In the genomic region with DNA sequence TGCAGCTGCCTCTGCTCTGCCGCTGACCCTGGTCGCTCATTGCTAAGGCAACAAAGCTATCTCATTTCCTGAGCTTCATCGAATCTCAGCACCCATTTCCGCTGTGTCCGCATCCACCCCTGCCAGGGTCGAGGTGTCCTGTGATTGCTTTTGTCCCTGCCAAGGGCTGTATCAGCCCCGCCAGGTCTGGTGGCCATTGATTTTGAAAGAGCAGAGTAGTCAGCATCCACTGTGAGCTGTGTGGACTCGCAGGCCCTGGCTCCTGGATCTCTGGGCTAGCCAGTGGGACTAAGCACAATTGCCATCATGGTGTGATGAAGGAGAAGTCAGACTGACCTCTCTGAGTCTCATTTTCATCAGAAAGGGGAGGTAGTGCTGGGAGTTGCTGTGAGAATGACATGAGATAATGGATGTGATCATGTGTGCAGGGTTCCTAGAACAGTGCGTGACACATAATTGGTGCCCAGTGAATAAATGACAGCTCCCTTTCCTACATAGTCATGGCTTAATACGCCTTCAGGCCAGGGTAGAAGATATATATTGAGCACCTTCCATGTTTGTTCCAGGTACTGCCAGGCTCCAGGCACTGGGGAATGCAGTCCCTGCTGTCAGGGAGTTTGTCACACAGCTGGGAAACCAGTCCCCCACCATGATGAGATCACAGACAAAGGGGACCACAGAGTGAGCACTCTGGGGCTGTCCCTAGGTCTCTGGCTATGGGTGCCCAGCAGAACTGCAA, we compare ENCODE assay signal across 13 cellular contexts. TPM values are rescaled to one million over a fixed set of nuclear protein-coding genes. Genes with fewer than 3 reads are reported as not detected.
DNase-seq lines count a peak whose midpoint lies in the region; ATAC-seq and TF ChIP-seq lines count a peak whose summit lies in the region.
"Had no signal": no experiment of that assay in that cellular context is flagged by ENCODE, and none has a peak within 500 bp of the region (broad histone marks: within the 10 kb centered on the region; RNA-seq: fewer than 3 reads in every experiment).

No MANE protein-coding gene starts in this region.

- no peak overlapping the region for H3K27ac Mint-ChIP-seq in activated T-cell treated with anti-CD3 and anti-CD28 coated beads, Interleukin-2, amount 50 U/mL, for 72 hours
- H3K27ac Mint-ChIP-seq: naive B cell had no signal

- H3K9me3 Mint-ChIP-seq in activated T-cell treated with anti-CD3 and anti-CD28 coated beads, Interleukin-2, amount 50 U/mL, for 72 hours: no peaks in the 10 kb centered on the region
- H3K9me3 Mint-ChIP-seq: naive B cell had no signal

- H3K36me3 Mint-ChIP-seq in activated T-cell treated with anti-CD3 and anti-CD28 coated beads, Interleukin-2, amount 50 U/mL, for 72 hours (ENCODE audit: insufficient read depth in 2 of 2): no peaks in the 10 kb centered on the region
- H3K36me3 Mint-ChIP-seq: naive B cell had no signal

- ATAC-seq in left lobe of liver: peak; percentile 63
- no peak for ATAC-seq in activated T-cell treated with anti-CD3 and anti-CD28 coated beads, Interleukin-2, amount 50 U/mL, for 72 hours (replicated peaks in 1 of 2)

- peak overlapping the region; percentile 60 for H3K27ac ChIP-seq in angular gyrus (ENCODE audit: low read depth, low read length)
- peak overlapping the region; percentile 54 for H3K27ac ChIP-seq in temporal lobe (ENCODE audit: low read depth, low read length)
- no peak overlapping the region for H3K27ac ChIP-seq in RWPE1
- H3K27ac ChIP-seq: uterus, VCaP had no signal

- DNase-seq in SHP77 (lab: John Stamatoyannopoulos, UW) (peak; percentile 6 to 43), SHP77 treated with DMSO at 0.1 percent for 48 hours (lab: John Stamatoyannopoulos, UW) (no peak), left lobe of liver (ENCODE audit: low spot score) (no peak), NCI-H446 treated with DMSO at 0.1 percent for 48 hours (lab: John Stamatoyannopoulos, UW) (no peak), RWPE1 (ENCODE audit: low spot score) (no peak)
- no peak for DNase-seq in activated T-cell treated with anti-CD3 and anti-CD28 coated beads, Interleukin-2, amount 50 U/mL, for 72 hours
- DNase-seq: naive B cell, NCI-H226, small intestine, uterus had no signal

- POLR2A ChIA-PET in RWPE1 (lab: Yijun Ruan, JAX; ENCODE audit: low non-redundant PET): no interaction called here

- CTCF ChIA-PET in RWPE1 (lab: Yijun Ruan, JAX): interaction anchor here (1.0 to 1.2 kb wide), 2 partner anchors 11 to 222 kb away, joined by 4 to 5 read pairs; no protein-coding TSS in a partner anchor

- H3K4me3 Mint-ChIP-seq in activated T-cell treated with anti-CD3 and anti-CD28 coated beads, Interleukin-2, amount 50 U/mL, for 72 hours: no peak overlapping the region
- H3K4me3 Mint-ChIP-seq: naive B cell had no signal

- H3K27me3 Mint-ChIP-seq in activated T-cell treated with anti-CD3 and anti-CD28 coated beads, Interleukin-2, amount 50 U/mL, for 72 hours (ENCODE audit: low read depth): no peaks in the 10 kb centered on the region

- TF ChIP-seq CTCF in RWPE1 (conservative IDR thresholded peaks at IDR 0.05; ENCODE audit: low read depth): no peak

- peaks cover 6% of the 10 kb centered on the region for H3K4me1 Mint-ChIP-seq in activated T-cell treated with anti-CD3 and anti-CD28 coated beads, Interleukin-2, amount 50 U/mL, for 72 hours (ENCODE audit: low read depth)
- H3K4me1 Mint-ChIP-seq: naive B cell had no signal

RNA-seq across cellular contexts. Expression of gene NAV1, which starts 32.1 kb away (rescaled TPM):
- total RNA-seq in left lobe of liver (4.6 TPM), temporal lobe (78.4 TPM)
- 1 to 10 TPM; 6.2 to 6.3 TPM for total RNA-seq in activated T-cell treated with anti-CD3 and anti-CD28 coated beads, Interleukin-2, amount 50 U/mL, for 72 hours

Comparison
In these comparisons a context has a peak if more than half of its experiments do, and no peak if none do; other contexts are left out.
1. DNase-seq: peak in SHP77 (2 of 2); none in SHP77 treated with DMSO at 0.1 percent for 48 hours (single experiment), left lobe of liver (single experiment), activated T-cell treated with anti-CD3 and anti-CD28 coated beads, Interleukin-2, amount 50 U/mL, for 72 hours (0 of 2), NCI-H446 treated with DMSO at 0.1 percent for 48 hours (single experiment) and RWPE1 (single experiment).
2. RNA of gene NAV1, which starts 32.1 kb away (total RNA-seq): 78.4 TPM in temporal lobe (single experiment); 6.2 to 6.3 TPM in activated T-cell treated with anti-CD3 and anti-CD28 coated beads, Interleukin-2, amount 50 U/mL, for 72 hours and 4.6 TPM in left lobe of liver (single experiment); every median in the first group is over 10 times any median in the second.